In genomic region chr10:7895699-7896090, GRCh38 we compare ENCODE assay signal across 30 cellular contexts.
"Had no signal": no experiment of that assay in that cellular context is flagged by ENCODE, and none has a peak within 500 bp of the region (broad histone marks: within the 10 kb centered on the region; RNA-seq: fewer than 3 reads in every experiment).

No MANE protein-coding gene starts in this region.

- H3K4me1 Mint-ChIP-seq: neural progenitor cell had no signal

- H3K9me3 Mint-ChIP-seq: immature natural killer cell; mesothelial cell of epicardium; naive B cell; natural killer cell; nephron progenitor cell; neural progenitor cell; stimulated activated naive B cell treated with anti-CD40 and anti-IgM and Interleukin-4, amounts not matched to agents 10 μg/mL and 1 μg/mL and 100 μg/mL, for 72 hours had no signal

- H3K9me3 ChIP-seq: left ventricle myocardium inferior, neutrophil, ovary, right atrium auricular region, right lobe of liver, stomach, testis, thyroid gland, transverse colon, upper lobe of left lung, vagina had no signal

- H3K36me3 ChIP-seq: left ventricle myocardium inferior, neural progenitor cell, ovary, right atrium auricular region, right lobe of liver, thyroid gland, transverse colon, vagina had no signal

- H2AFZ ChIP-seq: neural progenitor cell had no signal

- ATAC-seq: natural killer cell; right lobe of liver; stimulated activated naive B cell treated with anti-CD40 and anti-IgM and Interleukin-4, amounts not matched to agents 10 μg/mL and 1 μg/mL and 100 μg/mL, for 72 hours; stimulated activated naive CD8-positive, alpha-beta T cell treated with anti-CD3 and anti-CD28 coated beads, Interleukin-15, Interleukin-2, amounts not matched to agents 100 U/mL and 50 U/mL, for 24 hours had no signal

- H3K27me3 ChIP-seq: neural progenitor cell, neutrophil, ovary, right atrium auricular region, right lobe of liver, stomach, testis, thyroid gland, transverse colon, upper lobe of left lung, vagina had no signal

- H3K4me3 ChIP-seq: left ventricle myocardium inferior, lung, neural progenitor cell, ovary, right atrium auricular region, right lobe of liver, smooth muscle cell, stomach, testis, thyroid gland, transverse colon, upper lobe of left lung, vagina had no signal

- H3K4me3 Mint-ChIP-seq: immature natural killer cell; mesothelial cell of epicardium; naive B cell; natural killer cell; neural progenitor cell; stimulated activated naive B cell treated with anti-CD40 and anti-IgM and Interleukin-4, amounts not matched to agents 10 μg/mL and 1 μg/mL and 100 μg/mL, for 72 hours had no signal

- H3K36me3 Mint-ChIP-seq: natural killer cell had no signal

- DNase-seq: hippocampal formation; immature natural killer cell; left ventricle myocardium inferior; mesendoderm; naive B cell; natural killer cell; nephron progenitor cell; occipital lobe; ovary; right lobe of liver; stimulated activated CD4-positive, alpha-beta T cell treated with anti-CD3 and anti-CD28 coated beads, Interleukin-1b, Interleukin-23, amount 100 ng/mL, for 48 hours; stimulated activated CD4-positive, alpha-beta T cell treated with anti-CD3 and anti-CD28 coated beads, Interleukin-2, amount 100 ng/mL, for 48 hours; stimulated activated CD4-positive, alpha-beta T cell treated with anti-CD3 and anti-CD28 coated beads, Interleukin-4, amount 100 ng/mL, for 4 hours; stimulated activated CD8-positive, alpha-beta memory T cell treated with anti-CD3 and anti-CD28 coated beads, Interleukin-4, amount 100 ng/mL, for 48 hours; stimulated activated naive B cell treated with anti-CD40 and anti-IgM and Interleukin-4, amounts not matched to agents 10 μg/mL and 1 μg/mL and 100 μg/mL, for 72 hours; stomach; thyroid gland; transverse colon; upper lobe of left lung had no signal

- H3K27ac ChIP-seq: left ventricle myocardium inferior, neural progenitor cell, neutrophil, ovary, right atrium auricular region, right lobe of liver, stomach, thyroid gland, transverse colon, upper lobe of left lung, vagina had no signal

- H3K4me1 ChIP-seq: neural progenitor cell, right atrium auricular region, testis had no signal

- FAIRE-seq: islet of Langerhans had no signal

- H3K9ac ChIP-seq: neural progenitor cell had no signal

- H3K27ac Mint-ChIP-seq: natural killer cell; neural progenitor cell; progenitor cell of endocrine pancreas; stimulated activated naive B cell treated with anti-CD40 and anti-IgM and Interleukin-4, amounts not matched to agents 10 μg/mL and 1 μg/mL and 100 μg/mL, for 72 hours had no signal

- H3K4me2 ChIP-seq: neural progenitor cell, smooth muscle cell had no signal
